12 cellular contexts compared by ENCODE assay signal in the genomic region with DNA sequence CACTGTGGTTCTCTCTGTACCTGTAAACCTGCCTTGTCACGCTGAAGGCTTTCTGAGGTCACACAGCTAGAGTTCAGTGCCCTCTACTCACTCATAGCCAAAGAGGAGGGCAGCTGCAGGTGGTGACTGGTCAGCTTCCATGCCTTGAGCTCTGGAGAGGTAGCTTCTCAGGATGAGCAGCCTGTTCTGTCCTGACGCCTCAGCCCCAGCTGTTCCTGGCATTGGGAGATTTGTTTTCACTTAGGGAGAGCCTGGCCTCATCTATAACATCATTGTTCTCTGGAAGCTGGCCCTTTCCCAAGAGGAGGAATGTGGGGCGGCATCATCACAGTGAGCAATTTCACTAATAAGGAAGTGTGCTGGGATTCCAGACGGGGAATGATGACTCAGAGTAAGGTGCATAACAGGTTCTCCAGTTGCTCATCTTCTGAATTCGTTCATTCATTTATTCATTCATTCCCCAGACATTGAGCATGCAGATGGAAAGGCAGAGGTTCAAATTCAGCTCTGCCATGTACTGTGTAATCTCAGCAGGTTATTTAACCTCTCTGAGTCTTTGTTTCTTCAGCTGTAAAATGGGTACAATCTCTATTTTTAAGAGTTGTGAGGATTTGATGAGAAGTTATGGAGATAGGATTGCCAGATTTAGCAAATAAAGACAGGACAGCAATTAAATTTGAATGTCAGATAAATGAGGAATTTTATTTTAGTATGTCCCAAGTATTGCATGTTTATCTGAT.
DNase-seq lines count a peak whose midpoint lies in the region; ATAC-seq and TF ChIP-seq lines count a peak whose summit lies in the region.
"Had no signal": no experiment of that assay in that cellular context is flagged by ENCODE, and none has a peak within 500 bp of the region (broad histone marks: within the 10 kb centered on the region; RNA-seq: fewer than 3 reads in every experiment).

No MANE protein-coding gene starts in this region.

- peak overlapping the region; percentile 54 for H3K4me2 ChIP-seq in PC-3 (ENCODE audit: low read length)

- ATAC-seq in PC-3, result peak; percentile 66
- no peak for ATAC-seq in GM21360 (IDR thresholded peaks at IDR 0.05; ENCODE audit: unreplicated experiment)
- no peak for ATAC-seq in stimulated activated memory B cell treated with anti-CD40 and anti-IgM and Interleukin-4, amounts not matched to agents 10 μg/mL and 1 μg/mL and 100 μg/mL, for 72 hours

- CTCF ChIA-PET in PC-3 (lab: Charles Lee), result no interaction called here

- intact Hi-C loops in PC-3 (cut with micrococcal nuclease), result no loop called here

- BruUV-seq in PC-3 (replicated peaks; lab: Mats Ljungman, UMichigan), result no TSS peak

- H3K79me2 ChIP-seq in PC-3 (ENCODE audit: low read length), result peaks cover 58% of the 10 kb centered on the region

- H2AFZ ChIP-seq in PC-3 (ENCODE audit: low read length), result no peak overlapping the region

- H3K4me3 Mint-ChIP-seq in T-helper 2 cell treated with Interferon-gamma antibody and Interleukin-4, amounts not matched to agents 5 μg/mL and 100 μg/mL, for 36 hours, result no peak overlapping the region
- no peak overlapping the region for H3K4me3 Mint-ChIP-seq in stimulated activated memory B cell treated with anti-CD40 and anti-IgM and Interleukin-4, amounts not matched to agents 10 μg/mL and 1 μg/mL and 100 μg/mL, for 72 hours
- H3K4me3 Mint-ChIP-seq: central memory CD8-positive, alpha-beta T cell; nephron had no signal

- POLR2A ChIA-PET in PC-3 (lab: Charles Lee; ENCODE audit: unreplicated experiment), result no interaction called here

- no peak overlapping the region for H3K27ac Mint-ChIP-seq in T-helper 2 cell treated with Interferon-gamma antibody and Interleukin-4, amounts not matched to agents 5 μg/mL and 100 μg/mL, for 36 hours
- no peak overlapping the region for H3K27ac Mint-ChIP-seq in stimulated activated memory B cell treated with anti-CD40 and anti-IgM and Interleukin-4, amounts not matched to agents 10 μg/mL and 1 μg/mL and 100 μg/mL, for 72 hours
- H3K27ac Mint-ChIP-seq: nephron had no signal

- peak; percentile 34 for DNase-seq in GM04503 (ENCODE audit: low read depth)
- DNase-seq in PC-3, result peak; percentile 99
- peak; percentile 11 for DNase-seq in fibroblast of gingiva (ENCODE audit: low read depth)
- peak; percentile 4 for DNase-seq in putamen (ENCODE audit: low spot score)
- no peak for DNase-seq in T-helper 2 cell treated with Interferon-gamma antibody and Interleukin-4, amounts not matched to agents 5 μg/mL and 100 μg/mL, for 36 hours (ENCODE audit: low spot score)
- DNase-seq in activated CD8-positive, alpha-beta memory T cell treated with anti-CD3 and anti-CD28 coated beads, Interleukin-2, amount 50 U/mL, for 4 hours, result no peak
- DNase-seq: stimulated activated naive CD4-positive, alpha-beta T cell; WERI-Rb-1 had no signal

- H3K27ac ChIP-seq in PC-3 (ENCODE audit: low read length), result peak overlapping the region; percentile 88
- H3K27ac ChIP-seq: WERI-Rb-1 had no signal

- peaks cover 8% of the 10 kb centered on the region for H3K9me3 Mint-ChIP-seq in T-helper 2 cell treated with Interferon-gamma antibody and Interleukin-4, amounts not matched to agents 5 μg/mL and 100 μg/mL, for 36 hours
- peaks cover 2% of the 10 kb centered on the region for H3K9me3 Mint-ChIP-seq in stimulated activated memory B cell treated with anti-CD40 and anti-IgM and Interleukin-4, amounts not matched to agents 10 μg/mL and 1 μg/mL and 100 μg/mL, for 72 hours
- H3K9me3 Mint-ChIP-seq: central memory CD8-positive, alpha-beta T cell had no signal

- H3K36me3 Mint-ChIP-seq in T-helper 2 cell treated with Interferon-gamma antibody and Interleukin-4, amounts not matched to agents 5 μg/mL and 100 μg/mL, for 36 hours (ENCODE audit: low read depth), result peaks cover 18% of the 10 kb centered on the region
- H3K36me3 Mint-ChIP-seq in stimulated activated memory B cell treated with anti-CD40 and anti-IgM and Interleukin-4, amounts not matched to agents 10 μg/mL and 1 μg/mL and 100 μg/mL, for 72 hours, result no peaks in the 10 kb centered on the region

- peak overlapping the region; percentile 19; the same call in 1 of the 2 replicates for H3K4me3 ChIP-seq in PC-3 (ENCODE audit: low read length)

- peaks cover 13% of the 10 kb centered on the region for H3F3A ChIP-seq in PC-3 (ENCODE audit: low read length, unreplicated experiment)

- peak overlapping the region; percentile 48 for H3K9ac ChIP-seq in PC-3 (ENCODE audit: low read length)

- H3K27me3 ChIP-seq in PC-3 (ENCODE audit: low read length), result no peaks in the 10 kb centered on the region

- H3K27me3 Mint-ChIP-seq in T-helper 2 cell treated with Interferon-gamma antibody and Interleukin-4, amounts not matched to agents 5 μg/mL and 100 μg/mL, for 36 hours (ENCODE audit: low read depth), result no peaks in the 10 kb centered on the region
- peaks cover 19% of the 10 kb centered on the region for H3K27me3 Mint-ChIP-seq in stimulated activated memory B cell treated with anti-CD40 and anti-IgM and Interleukin-4, amounts not matched to agents 10 μg/mL and 1 μg/mL and 100 μg/mL, for 72 hours
- H3K27me3 Mint-ChIP-seq: central memory CD8-positive, alpha-beta T cell had no signal

- TF ChIP-seq CTCF in PC-3 (conservative IDR thresholded peaks at IDR 0.05; ENCODE audit: low read depth, low read length), result no peak

- no peaks in the 10 kb centered on the region for H3K9me3 ChIP-seq in PC-3 (ENCODE audit: low read length)

- H3K4me1 ChIP-seq in PC-3 (ENCODE audit: insufficient read depth, low read length), result peaks cover 72% of the 10 kb centered on the region

- H4K20me1 ChIP-seq in PC-3 (ENCODE audit: low read length), result no peaks in the 10 kb centered on the region

- 0 out of 2 replicates have a peak, but pooled peaks cover 5% of the 10 kb centered on the region for H3K36me3 ChIP-seq in PC-3 (ENCODE audit: low read depth, low read length)
- H3K36me3 ChIP-seq: WERI-Rb-1 had no signal

- H3K9me2 ChIP-seq in PC-3 (replicated peaks; ENCODE audit: low read length), result no peaks in the 10 kb centered on the region

- peaks cover 31% of the 10 kb centered on the region for H3K4me1 Mint-ChIP-seq in T-helper 2 cell treated with Interferon-gamma antibody and Interleukin-4, amounts not matched to agents 5 μg/mL and 100 μg/mL, for 36 hours (ENCODE audit: low read depth)
- H3K4me1 Mint-ChIP-seq in stimulated activated memory B cell treated with anti-CD40 and anti-IgM and Interleukin-4, amounts not matched to agents 10 μg/mL and 1 μg/mL and 100 μg/mL, for 72 hours, result no peaks in the 10 kb centered on the region

Comparison
In these comparisons a context has a peak if more than half of its experiments do, and no peak if none do; other contexts are left out.
1. DNase-seq: peak in GM04503 (single experiment), PC-3 (single experiment), fibroblast of gingiva (single experiment) and putamen (single experiment); none in T-helper 2 cell treated with Interferon-gamma antibody and Interleukin-4, amounts not matched to agents 5 μg/mL and 100 μg/mL, for 36 hours (single experiment) and activated CD8-positive, alpha-beta memory T cell treated with anti-CD3 and anti-CD28 coated beads, Interleukin-2, amount 50 U/mL, for 4 hours (single experiment).